Comparison of ENCODE assay signal across 36 cellular contexts in genomic region chr7:34382166-34382893, GRCh38.
"Had no signal": no experiment of that assay in that cellular context is flagged by ENCODE, and none has a peak within 500 bp of the region (broad histone marks: within the 10 kb centered on the region; RNA-seq: fewer than 3 reads in every experiment).

No MANE protein-coding gene starts in this region.

- H3K4me3 ChIP-seq: ascending aorta, cardiac muscle cell had no signal

- H3K27me3 ChIP-seq: ascending aorta, cardiac muscle cell had no signal

- FAIRE-seq: bronchial epithelial cell, TTC549 had no signal

- H3K36me3 Mint-ChIP-seq: activated CD4-positive, alpha-beta memory T cell treated with anti-CD3 and anti-CD28 coated beads for 36 hours; activated naive CD4-positive, alpha-beta T cell treated with anti-CD3 and anti-CD28 coated beads, Interleukin-2, amount 10 ng/mL, durations not matched to agents 7 days and 5 days; activated naive CD4-positive, alpha-beta T cell treated with anti-CD3 and anti-CD28 coated beads, Interleukin-2, amount 50 U/mL, for 24 hours; activated naive CD8-positive, alpha-beta T cell; activated naive CD8-positive, alpha-beta T cell treated with anti-CD3 and anti-CD28 coated beads, Interleukin-2, amount 10 ng/mL, durations not matched to agents 7 days and 5 days; brain had no signal

- H3K27ac ChIP-seq: ascending aorta, cardiac muscle cell, VCaP had no signal

- H3K27ac Mint-ChIP-seq: activated B cell treated with CpG ODN at 0.5 μM for 24 hours; activated CD4-positive, alpha-beta memory T cell treated with anti-CD3 and anti-CD28 coated beads for 36 hours; activated CD4-positive, alpha-beta T cell treated with anti-CD3 and anti-CD28 coated beads, Interleukin-2, amount 10 ng/mL, durations not matched to agents 24 days and 14 days; activated CD8-positive, alpha-beta T cell treated with anti-CD3 and anti-CD28 coated beads for 36 hours; activated naive CD4-positive, alpha-beta T cell treated with anti-CD3 and anti-CD28 coated beads, Interleukin-2, amount 10 ng/mL, durations not matched to agents 7 days and 5 days; activated naive CD4-positive, alpha-beta T cell treated with anti-CD3 and anti-CD28 coated beads, Interleukin-2, amount 50 U/mL, for 24 hours; activated naive CD8-positive, alpha-beta T cell; activated naive CD8-positive, alpha-beta T cell treated with anti-CD3 and anti-CD28 coated beads, Interleukin-2, amount 10 ng/mL, durations not matched to agents 7 days and 5 days; activated naive CD8-positive, alpha-beta T cell treated with anti-CD3 and anti-CD28 coated beads, Interleukin-2, amount 50 U/mL, for 24 hours; activated T-helper 2 cell treated with anti-CD3 and anti-CD28 coated beads, Interferon-gamma antibody, Interleukin-2, Interleukin-4, amounts not matched to agents 10 μg/mL and 5 μg/mL and 100 μg/mL, durations not matched to agents 14 hours and 24 hours and 36 hours; brain; T-helper 1 cell treated with Interleukin-12 subunit alpha and Interleukin-12 subunit beta and Interleukin-4 antibody, amounts not matched to agents 30 μg/mL and 1 μg/mL, for 36 hours; T-helper 2 cell treated with Interferon-gamma antibody and Interleukin-4, amounts not matched to agents 5 μg/mL and 100 μg/mL, for 36 hours had no signal

- DNase-seq: activated B cell treated with CpG ODN at 0.5 μM for 24 hours; activated CD4-positive, alpha-beta memory T cell treated with anti-CD3 and anti-CD28 coated beads for 36 hours; activated CD4-positive, alpha-beta T cell treated with anti-CD3 and anti-CD28 coated beads for 4 hours; activated CD4-positive, alpha-beta T cell treated with anti-CD3 and anti-CD28 coated beads, Interleukin-2, amount 10 ng/mL, durations not matched to agents 24 days and 14 days; activated CD4-positive, alpha-beta T cell treated with anti-CD3 and anti-CD28 coated beads, Interleukin-2, amount 50 U/mL, for 1 hour; activated CD4-positive, alpha-beta T cell treated with anti-CD3 and anti-CD28 coated beads, Interleukin-2, amount 50 U/mL, for 4 hours; activated CD4-positive, CD25-positive, alpha-beta regulatory T cell treated with anti-CD3 and anti-CD28 coated beads, Interleukin-2, amount 50 U/mL, for 72 hours; activated CD8-positive, alpha-beta memory T cell treated with anti-CD3 and anti-CD28 coated beads, Interleukin-2, amount 50 U/mL, for 4 hours; activated CD8-positive, alpha-beta T cell treated with anti-CD3 and anti-CD28 coated beads for 36 hours; activated effector memory CD4-positive, alpha-beta T cell treated with Interleukin-2 at 50 U/mL for 16 hours; activated gamma-delta T cell; activated naive CD4-positive, alpha-beta T cell treated with anti-CD3 and anti-CD28 coated beads, Interleukin-2, amount 10 ng/mL, durations not matched to agents 7 days and 5 days; activated naive CD4-positive, alpha-beta T cell treated with Interleukin-2 at 50 U/mL for 16 hours; activated naive CD8-positive, alpha-beta T cell treated with anti-CD3 and anti-CD28 coated beads, Interleukin-2, amount 10 ng/mL, durations not matched to agents 7 days and 5 days; activated naive CD8-positive, alpha-beta T cell treated with anti-CD3 and anti-CD28 coated beads, Interleukin-2, amount 50 U/mL, for 24 hours; activated T-cell treated with anti-CD3 and anti-CD28 coated beads for 4 hours; activated T-cell treated with anti-CD3 and anti-CD28 coated beads, Interleukin-2, amount 50 U/mL, for 1 hour; activated T-cell treated with anti-CD3 and anti-CD28 coated beads, Interleukin-2, amount 50 U/mL, for 4 hours; amygdala; anterior cingulate cortex; caudate nucleus; cerebellar nuclear complex; T-helper 2 cell; T-helper 9 cell had no signal

- H3K36me3 ChIP-seq: ascending aorta, cardiac muscle cell had no signal

- H3K27me3 Mint-ChIP-seq: activated B cell treated with CpG ODN at 0.5 μM for 24 hours; activated CD4-positive, alpha-beta memory T cell treated with anti-CD3 and anti-CD28 coated beads for 36 hours; activated CD4-positive, alpha-beta T cell treated with anti-CD3 and anti-CD28 coated beads, Interleukin-2, amount 10 ng/mL, durations not matched to agents 24 days and 14 days; activated CD8-positive, alpha-beta T cell treated with anti-CD3 and anti-CD28 coated beads for 36 hours; activated naive CD4-positive, alpha-beta T cell treated with anti-CD3 and anti-CD28 coated beads, Interleukin-2, amount 10 ng/mL, durations not matched to agents 7 days and 5 days; activated naive CD4-positive, alpha-beta T cell treated with anti-CD3 and anti-CD28 coated beads, Interleukin-2, amount 50 U/mL, for 24 hours; activated naive CD8-positive, alpha-beta T cell; activated naive CD8-positive, alpha-beta T cell treated with anti-CD3 and anti-CD28 coated beads, Interleukin-2, amount 10 ng/mL, durations not matched to agents 7 days and 5 days; activated naive CD8-positive, alpha-beta T cell treated with anti-CD3 and anti-CD28 coated beads, Interleukin-2, amount 50 U/mL, for 24 hours; central memory CD8-positive, alpha-beta T cell had no signal

- H3K4me1 ChIP-seq: ascending aorta had no signal

- H3K9me3 ChIP-seq: ascending aorta had no signal

- H3K4me3 Mint-ChIP-seq: activated B cell treated with CpG ODN at 0.5 μM for 24 hours; activated CD4-positive, alpha-beta memory T cell treated with anti-CD3 and anti-CD28 coated beads for 36 hours; activated CD4-positive, alpha-beta T cell treated with anti-CD3 and anti-CD28 coated beads, Interleukin-2, amount 10 ng/mL, durations not matched to agents 24 days and 14 days; activated CD8-positive, alpha-beta T cell treated with anti-CD3 and anti-CD28 coated beads for 36 hours; activated naive CD4-positive, alpha-beta T cell treated with anti-CD3 and anti-CD28 coated beads, Interleukin-2, amount 10 ng/mL, durations not matched to agents 7 days and 5 days; activated naive CD4-positive, alpha-beta T cell treated with anti-CD3 and anti-CD28 coated beads, Interleukin-2, amount 50 U/mL, for 24 hours; activated naive CD8-positive, alpha-beta T cell; activated naive CD8-positive, alpha-beta T cell treated with anti-CD3 and anti-CD28 coated beads, Interleukin-2, amount 10 ng/mL, durations not matched to agents 7 days and 5 days; activated naive CD8-positive, alpha-beta T cell treated with anti-CD3 and anti-CD28 coated beads, Interleukin-2, amount 50 U/mL, for 24 hours; activated T-cell treated with anti-CD3 and anti-CD28 coated beads, Interleukin-2, amount 50 U/mL, for 4 hours; brain; central memory CD8-positive, alpha-beta T cell; T-helper 1 cell treated with Interleukin-12 subunit alpha and Interleukin-12 subunit beta and Interleukin-4 antibody, amounts not matched to agents 30 μg/mL and 1 μg/mL, for 36 hours; T-helper 2 cell treated with Interferon-gamma antibody and Interleukin-4, amounts not matched to agents 5 μg/mL and 100 μg/mL, for 36 hours had no signal

- ATAC-seq: activated CD8-positive, alpha-beta T cell treated with anti-CD3 and anti-CD28 coated beads for 36 hours; activated naive CD8-positive, alpha-beta T cell treated with anti-CD3 and anti-CD28 coated beads, Interleukin-2, amount 50 U/mL, for 24 hours; activated T-cell treated with anti-CD3 and anti-CD28 coated beads, Interleukin-2, amount 50 U/mL, for 4 hours had no signal

- H3K4me1 Mint-ChIP-seq: activated B cell treated with CpG ODN at 0.5 μM for 24 hours; activated CD4-positive, alpha-beta T cell treated with anti-CD3 and anti-CD28 coated beads, Interleukin-2, amount 10 ng/mL, durations not matched to agents 24 days and 14 days; activated naive CD4-positive, alpha-beta T cell treated with anti-CD3 and anti-CD28 coated beads, Interleukin-2, amount 10 ng/mL, durations not matched to agents 7 days and 5 days; activated naive CD4-positive, alpha-beta T cell treated with anti-CD3 and anti-CD28 coated beads, Interleukin-2, amount 50 U/mL, for 24 hours; activated naive CD8-positive, alpha-beta T cell treated with anti-CD3 and anti-CD28 coated beads, Interleukin-2, amount 10 ng/mL, durations not matched to agents 7 days and 5 days; activated naive CD8-positive, alpha-beta T cell treated with anti-CD3 and anti-CD28 coated beads, Interleukin-2, amount 50 U/mL, for 24 hours; brain; central memory CD8-positive, alpha-beta T cell had no signal
